12 cellular contexts compared by ENCODE assay signal in genomic region chr17:64622931-64623654, GRCh38. TPM values are rescaled to one million over a fixed set of nuclear protein-coding genes. Genes with fewer than 3 reads are reported as not detected.
A peak's percentile ranks its signal among the peaks of the same experiment; 100 is the strongest.
DNase-seq lines count a peak whose midpoint lies in the region; ATAC-seq and TF ChIP-seq lines count a peak whose summit lies in the region.
"Had no signal": no experiment of that assay in that cellular context is flagged by ENCODE, and none has a peak within 500 bp of the region (broad histone marks: within the 10 kb centered on the region; RNA-seq: fewer than 3 reads in every experiment).

No MANE protein-coding gene starts in this region.

- H3K27ac Mint-ChIP-seq in progenitor cell of endocrine pancreas = peak overlapping the region; percentile 18

- no peak overlapping the region for H3K4me3 Mint-ChIP-seq in progenitor cell of endocrine pancreas (ENCODE audit: low read depth)

- H3K79me2 ChIP-seq in hepatocyte = peaks cover 87% of the 10 kb centered on the region

- H3K9me2 ChIP-seq in hepatocyte (replicated peaks; ENCODE audit: insufficient read depth) = no peaks in the 10 kb centered on the region

- H3K36me3 ChIP-seq in RWPE2 (ENCODE audit: low read depth) (peaks cover 15% of the 10 kb centered on the region), esophagus muscularis mucosa (no peaks in the 10 kb centered on the region), tibial artery (no peaks in the 10 kb centered on the region), hepatocyte (replicated peaks; ENCODE audit: insufficient read depth, low read depth) (no peaks in the 10 kb centered on the region)

- no peak for TF ChIP-seq CTCF in RWPE2 (IDR thresholded peaks at IDR 0.05; ENCODE audit: poor library complexity, severe bottlenecking)
- no peak for TF ChIP-seq CTCF in progenitor cell of endocrine pancreas (IDR thresholded peaks at IDR 0.05; ENCODE audit: unreplicated experiment)
- no peak for TF ChIP-seq CTCF in esophagus muscularis mucosa (IDR thresholded peaks at IDR 0.05)
- TF ChIP-seq CTCF in tibial artery (IDR thresholded peaks at IDR 0.05) = no peak
- no peak for TF ChIP-seq CTCF in hepatocyte (IDR thresholded peaks at IDR 0.05; ENCODE audit: poor library complexity)

- ATAC-seq in RWPE2 (ENCODE audit: low read depth) = peak; percentile 97

- H3K27me3 ChIP-seq in RWPE2 (ENCODE audit: insufficient read depth, poor library complexity, severe bottlenecking) = no peaks in the 10 kb centered on the region
- H3K27me3 ChIP-seq in esophagus muscularis mucosa = no peaks in the 10 kb centered on the region
- no peaks in the 10 kb centered on the region for H3K27me3 ChIP-seq in tibial artery
- H3K27me3 ChIP-seq in hepatocyte = no peaks in the 10 kb centered on the region

- H3K4me2 ChIP-seq in hepatocyte = no peak overlapping the region

- H3K4me1 ChIP-seq in RWPE2 (ENCODE audit: insufficient read depth, poor library complexity, severe bottlenecking) (peaks cover 48% of the 10 kb centered on the region), esophagus muscularis mucosa (peaks cover 25 to 46% (median 30%) of the 10 kb centered on the region in 4 donors), tibial artery (peaks cover 0 to 31% (median 6%) of the 10 kb centered on the region in 4 donors), hepatocyte (ENCODE audit: insufficient read depth) (peaks cover 11% of the 10 kb centered on the region)

- DNase-seq in H4 (ENCODE audit: low spot score) = peak; percentile 71
- no peak for DNase-seq in RWPE2 (ENCODE audit: low spot score)
- peak; percentile 48 for DNase-seq in fibroblast of gingiva (ENCODE audit: low read depth)
- DNase-seq in progenitor cell of endocrine pancreas (ENCODE audit: low spot score, unreplicated experiment) = no peak
- DNase-seq in esophagus muscularis mucosa (ENCODE audit: extremely low spot score) = no peak
- no peak for DNase-seq in tibial artery
- no peak for DNase-seq in COR-L47 (lab: John Stamatoyannopoulos, UW)
- no peak for DNase-seq in hepatocyte (ENCODE audit: low spot score)
- DNase-seq: activated T-cell treated with anti-CD3 and anti-CD28 coated beads for 4 hours, GOT3, left cardiac atrium, NCI-H1048 had no signal

- peaks cover 4% of the 10 kb centered on the region for H3K36me3 Mint-ChIP-seq in progenitor cell of endocrine pancreas (ENCODE audit: insufficient read depth)

- TF ChIP-seq POLR2A in esophagus muscularis mucosa (IDR thresholded peaks at IDR 0.05; ENCODE audit: low read depth) = no peak

- WGBS in esophagus muscularis mucosa = 68% methylated on average over 4 of the region's 4 CpGs
- WGBS in hepatocyte (ENCODE audit: low lambda C conversion rate, missing lambda C conversion rate) = 84% methylated on average over 4 of the region's 4 CpGs

- H3K9me3 ChIP-seq in RWPE2 (ENCODE audit: severe bottlenecking) (no peaks in the 10 kb centered on the region), esophagus muscularis mucosa (no peaks in the 10 kb centered on the region), tibial artery (no peaks in the 10 kb centered on the region), hepatocyte (ENCODE audit: low read depth) (no peaks in the 10 kb centered on the region)

- peaks cover 15% of the 10 kb centered on the region for H4K20me1 ChIP-seq in hepatocyte (ENCODE audit: insufficient read depth, poor library complexity, severe bottlenecking)

- H2AFZ ChIP-seq in hepatocyte = no peak overlapping the region

- H3K4me3 ChIP-seq in RWPE2 (ENCODE audit: severe bottlenecking) = no peak overlapping the region
- H3K4me3 ChIP-seq in esophagus muscularis mucosa = no peak overlapping the region
- no peak overlapping the region for H3K4me3 ChIP-seq in tibial artery
- no peak overlapping the region for H3K4me3 ChIP-seq in hepatocyte

- no peak for TF ChIP-seq EP300 in esophagus muscularis mucosa (IDR thresholded peaks at IDR 0.05)

- peak overlapping the region; percentile 84 for H3K27ac ChIP-seq in RWPE2 (ENCODE audit: poor library complexity, severe bottlenecking)
- no peak overlapping the region for H3K27ac ChIP-seq in esophagus muscularis mucosa (replicated peaks in 1 of 4)
- no peak overlapping the region for H3K27ac ChIP-seq in tibial artery
- no peak overlapping the region for H3K27ac ChIP-seq in hepatocyte

- intact Hi-C loops in esophagus muscularis mucosa (cut with DNase I) = no loop called here
- intact Hi-C loops in tibial artery (cut with DNase I; ENCODE audit: low total_unique reads) = no loop called here

- H3K4me1 Mint-ChIP-seq in progenitor cell of endocrine pancreas (ENCODE audit: low read depth) = peaks cover 2% of the 10 kb centered on the region

- H3K9me3 Mint-ChIP-seq in progenitor cell of endocrine pancreas (ENCODE audit: low read depth) = peaks cover 3% of the 10 kb centered on the region

- no peaks in the 10 kb centered on the region for H3K27me3 Mint-ChIP-seq in progenitor cell of endocrine pancreas

RNA-seq across cellular contexts. Expression of gene SMURF2, which starts 39.0 kb away (rescaled TPM):
- total RNA-seq in H4 (2014; rRNA removed; shearing (Covaris generic)) = 51.9 and 56.3 TPM in 2 replicates
- 40.8 and 43.9 TPM in 2 replicates for total RNA-seq in progenitor cell of endocrine pancreas
- 10 to 100 TPM; 30.5 to 52.7 (median 44.1) TPM for total RNA-seq in esophagus muscularis mucosa
- 26.0 and 31.3 TPM in 2 replicates for total RNA-seq in hepatocyte
- 14.3 and 17.1 TPM in 2 replicates for polyA plus RNA-seq in hepatocyte

Comparison
In these comparisons a context has a peak if more than half of its experiments do, and no peak if none do; other contexts are left out.
1. DNase-seq: peak in H4 (single experiment) and fibroblast of gingiva (single experiment); none in RWPE2 (single experiment), progenitor cell of endocrine pancreas (single experiment), esophagus muscularis mucosa (single experiment), tibial artery (0 of 2), COR-L47 (single experiment) and hepatocyte (single experiment).